8 cellular contexts compared by ENCODE assay signal in genomic region chr5:71587709-71588532, GRCh38. TPM values are rescaled to one million over a fixed set of nuclear protein-coding genes. Genes with fewer than 3 reads are reported as not detected.
DNase-seq lines count a peak whose midpoint lies in the region; ATAC-seq and TF ChIP-seq lines count a peak whose summit lies in the region.

No MANE protein-coding gene starts in this region.

- H3K27me3 ChIP-seq in BJ (ENCODE audit: control insufficient read depth, insufficient read depth, low read length), result no peaks in the 10 kb centered on the region

- H3K27ac Mint-ChIP-seq in stimulated activated memory B cell treated with anti-CD40 and anti-IgM and Interleukin-4, amounts not matched to agents 10 μg/mL and 1 μg/mL and 100 μg/mL, for 72 hours, result peak overlapping the region; percentile 88

- DNase-seq in BJ (ENCODE audit: low read depth) (no peak), NK-92 (lab: John Stamatoyannopoulos, UW; ENCODE audit: unreplicated experiment) (no peak), SHP77 (lab: John Stamatoyannopoulos, UW) (no peak)
- peak; percentile 63 for DNase-seq in activated effector memory CD4-positive, alpha-beta T cell treated with anti-CD3 and anti-CD28 coated beads, Interleukin-2, amount 50 U/mL, for 16 hours

- no peaks in the 10 kb centered on the region for H3K9me3 Mint-ChIP-seq in stimulated activated memory B cell treated with anti-CD40 and anti-IgM and Interleukin-4, amounts not matched to agents 10 μg/mL and 1 μg/mL and 100 μg/mL, for 72 hours

- 0 out of 2 replicates have a peak, but pooled peaks have one; percentile 9 for TF ChIP-seq CTCF in BJ (IDR thresholded peaks at IDR 0.05; ENCODE audit: insufficient read depth, low read depth, low read length)

- ATAC-seq in GM19395 (IDR thresholded peaks at IDR 0.05; ENCODE audit: unreplicated experiment) (peak; percentile 9), HG03439 (IDR thresholded peaks at IDR 0.05; ENCODE audit: unreplicated experiment) (peak; percentile 14)
- ATAC-seq in stimulated activated memory B cell treated with anti-CD40 and anti-IgM and Interleukin-4, amounts not matched to agents 10 μg/mL and 1 μg/mL and 100 μg/mL, for 72 hours, result peak; percentile 17

- H3K36me3 Mint-ChIP-seq in stimulated activated memory B cell treated with anti-CD40 and anti-IgM and Interleukin-4, amounts not matched to agents 10 μg/mL and 1 μg/mL and 100 μg/mL, for 72 hours, result peaks cover 18% of the 10 kb centered on the region

- peak overlapping the region; percentile 97 for H3K4me3 Mint-ChIP-seq in stimulated activated memory B cell treated with anti-CD40 and anti-IgM and Interleukin-4, amounts not matched to agents 10 μg/mL and 1 μg/mL and 100 μg/mL, for 72 hours

- H3K4me1 Mint-ChIP-seq in stimulated activated memory B cell treated with anti-CD40 and anti-IgM and Interleukin-4, amounts not matched to agents 10 μg/mL and 1 μg/mL and 100 μg/mL, for 72 hours, result peaks cover 21% of the 10 kb centered on the region

- CTCF ChIA-PET in BJ (lab: Yijun Ruan, JAX), result interaction anchor here (0.8 to 1.0 kb wide), 2 partner anchors 31 to 170 kb away, joined by 3 to 6 read pairs; no protein-coding TSS in a partner anchor

- peak overlapping the region; percentile 79 for H3K4me3 ChIP-seq in BJ (ENCODE audit: low read depth, low read length)
- H3K4me3 ChIP-seq in iPS-18c (ENCODE audit: insufficient read depth, low read depth, low read length), result peak overlapping the region; percentile 44

- no peaks in the 10 kb centered on the region for H3K27me3 Mint-ChIP-seq in stimulated activated memory B cell treated with anti-CD40 and anti-IgM and Interleukin-4, amounts not matched to agents 10 μg/mL and 1 μg/mL and 100 μg/mL, for 72 hours

- no peaks in the 10 kb centered on the region for H3K36me3 ChIP-seq in BJ (ENCODE audit: control insufficient read depth, insufficient read depth, low read length)

- POLR2A ChIA-PET in BJ (lab: Charles Lee), result interaction anchor here (0.6 kb wide), 1 partner anchor 53 kb away, joined by 15 read pairs; no protein-coding TSS in a partner anchor

- no peaks in the 10 kb centered on the region for H3K9me3 ChIP-seq in iPS-18c (ENCODE audit: control insufficient read depth, insufficient read depth, low read length)

RNA-seq across cellular contexts. Expression of gene MCCC2, which starts 0.8 kb away (rescaled TPM):
- polyA plus RNA-seq in BJ (2011; rRNA removed), result 16.2 and 24.1 TPM in 2 replicates
- polyA minus RNA-seq in BJ (2011; rRNA and poly(A)+ RNA removed), result 10.8 and 12.6 TPM in 2 replicates
